Comparison of ENCODE assay signal across 1 cellular context in the genomic region with DNA sequence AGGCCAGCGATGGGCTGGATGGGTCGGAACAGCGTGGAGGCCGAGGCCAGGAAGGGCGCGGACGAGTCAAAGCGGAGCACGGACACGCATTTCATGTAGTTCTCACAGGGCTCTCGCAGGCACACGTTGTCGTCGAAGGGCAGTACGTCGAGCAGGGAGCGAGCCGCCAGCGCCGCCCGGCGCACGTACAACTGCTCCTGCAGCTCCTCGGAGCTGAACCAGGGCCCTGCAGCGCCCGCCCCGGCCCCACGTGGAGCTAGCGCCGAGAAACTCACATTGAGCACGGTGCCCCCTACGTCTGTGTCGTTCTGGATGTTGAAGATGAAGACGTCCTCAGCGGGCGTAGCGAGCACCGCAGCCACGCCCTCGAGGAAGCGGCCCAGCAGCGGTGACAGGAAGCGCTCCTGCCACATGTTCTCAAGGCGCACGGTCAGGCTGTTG.
TF ChIP-seq lines count a peak whose summit lies in the region.

No MANE protein-coding gene starts in this region.

TF ChIP-seq in HCT116, 20 proteins besides CTCF, POLR2A, EP300 and RAD21 (continued from another document):
- TF ChIP-seq, protein P1, sequence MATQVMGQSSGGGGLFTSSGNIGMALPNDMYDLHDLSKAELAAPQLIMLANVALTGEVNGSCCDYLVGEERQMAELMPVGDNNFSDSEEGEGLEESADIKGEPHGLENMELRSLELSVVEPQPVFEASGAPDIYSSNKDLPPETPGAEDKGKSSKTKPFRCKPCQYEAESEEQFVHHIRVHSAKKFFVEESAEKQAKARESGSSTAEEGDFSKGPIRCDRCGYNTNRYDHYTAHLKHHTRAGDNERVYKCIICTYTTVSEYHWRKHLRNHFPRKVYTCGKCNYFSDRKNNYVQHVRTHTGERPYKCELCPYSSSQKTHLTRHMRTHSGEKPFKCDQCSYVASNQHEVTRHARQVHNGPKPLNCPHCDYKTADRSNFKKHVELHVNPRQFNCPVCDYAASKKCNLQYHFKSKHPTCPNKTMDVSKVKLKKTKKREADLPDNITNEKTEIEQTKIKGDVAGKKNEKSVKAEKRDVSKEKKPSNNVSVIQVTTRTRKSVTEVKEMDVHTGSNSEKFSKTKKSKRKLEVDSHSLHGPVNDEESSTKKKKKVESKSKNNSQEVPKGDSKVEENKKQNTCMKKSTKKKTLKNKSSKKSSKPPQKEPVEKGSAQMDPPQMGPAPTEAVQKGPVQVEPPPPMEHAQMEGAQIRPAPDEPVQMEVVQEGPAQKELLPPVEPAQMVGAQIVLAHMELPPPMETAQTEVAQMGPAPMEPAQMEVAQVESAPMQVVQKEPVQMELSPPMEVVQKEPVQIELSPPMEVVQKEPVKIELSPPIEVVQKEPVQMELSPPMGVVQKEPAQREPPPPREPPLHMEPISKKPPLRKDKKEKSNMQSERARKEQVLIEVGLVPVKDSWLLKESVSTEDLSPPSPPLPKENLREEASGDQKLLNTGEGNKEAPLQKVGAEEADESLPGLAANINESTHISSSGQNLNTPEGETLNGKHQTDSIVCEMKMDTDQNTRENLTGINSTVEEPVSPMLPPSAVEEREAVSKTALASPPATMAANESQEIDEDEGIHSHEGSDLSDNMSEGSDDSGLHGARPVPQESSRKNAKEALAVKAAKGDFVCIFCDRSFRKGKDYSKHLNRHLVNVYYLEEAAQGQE (IDR thresholded peaks at IDR 0.05; ENCODE audit: low read depth), result no peak
- no peak for TF ChIP-seq SIN3A (IDR thresholded peaks at IDR 0.05; ENCODE audit: low read depth)
- TF ChIP-seq, protein P2, sequence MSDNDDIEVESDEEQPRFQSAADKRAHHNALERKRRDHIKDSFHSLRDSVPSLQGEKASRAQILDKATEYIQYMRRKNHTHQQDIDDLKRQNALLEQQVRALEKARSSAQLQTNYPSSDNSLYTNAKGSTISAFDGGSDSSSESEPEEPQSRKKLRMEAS (IDR thresholded peaks at IDR 0.05), result no peak
- no peak for TF ChIP-seq POLR2AphosphoS5 (IDR thresholded peaks at IDR 0.05; ENCODE audit: low read depth, low read length)
- TF ChIP-seq JUND (IDR thresholded peaks at IDR 0.05), result no peak
- TF ChIP-seq TCF7L2 (IDR thresholded peaks at IDR 0.05; ENCODE audit: borderline replicate concordance, extremely low read depth, insufficient read depth, insufficient read length), result no peak
- TF ChIP-seq ATF3 (IDR thresholded peaks at IDR 0.05), result no peak
- TF ChIP-seq EZH2 (IDR thresholded peaks at IDR 0.05), result no peak
- TF ChIP-seq ELF1 (IDR thresholded peaks at IDR 0.05; ENCODE audit: borderline replicate concordance, low read depth), result no peak
- no peak for TF ChIP-seq EZH2phosphoT487 (IDR thresholded peaks at IDR 0.05; ENCODE audit: borderline replicate concordance)
- TF ChIP-seq ZNF274 (IDR thresholded peaks at IDR 0.05; ENCODE audit: low read depth, low read length), result no peak
- no peak for TF ChIP-seq SRF (IDR thresholded peaks at IDR 0.05; ENCODE audit: low read depth)
- TF ChIP-seq YY1 (IDR thresholded peaks at IDR 0.05; ENCODE audit: extremely low read depth, insufficient replicate concordance, low read depth, low read length), result no peak
- no peak for TF ChIP-seq SP1 (IDR thresholded peaks at IDR 0.05; ENCODE audit: low read depth)
